In genomic region chr12:56222531-56222895, GRCh38 we compare ENCODE assay signal across 8 cellular contexts. TPM values are rescaled to one million over a fixed set of nuclear protein-coding genes. Genes with fewer than 3 reads are reported as not detected.
DNase-seq lines count a peak whose midpoint lies in the region; ATAC-seq and TF ChIP-seq lines count a peak whose summit lies in the region.

No MANE protein-coding gene starts in this region.

- no peak for TF ChIP-seq CTCF in CD4-positive, alpha-beta T cell (IDR thresholded peaks at IDR 0.05)
- TF ChIP-seq CTCF in NB4 (IDR thresholded peaks at IDR 0.05; ENCODE audit: low read depth, low read length) = no peak

- H3K27me3 Mint-ChIP-seq in CD4-positive, alpha-beta T cell = no peaks in the 10 kb centered on the region

- H3K36me3 Mint-ChIP-seq in CD4-positive, alpha-beta T cell (ENCODE audit: low read depth) = peaks cover 21% of the 10 kb centered on the region

- DNase-seq in CD4-positive, alpha-beta T cell = no peak
- no peak for DNase-seq in NB4 (ENCODE audit: low read depth)
- no peak for DNase-seq in T1000 (lab: John Stamatoyannopoulos, UW)
- DNase-seq in NCI-H2107 treated with DMSO at 0.1 percent for 48 hours (lab: John Stamatoyannopoulos, UW; ENCODE audit: unreplicated experiment) = no peak
- DNase-seq in COLO829 (ENCODE audit: low spot score) = no peak

- no peak for ATAC-seq in CD4-positive, alpha-beta T cell (ENCODE audit: poor library complexity)
- ATAC-seq in HG02678 (IDR thresholded peaks at IDR 0.05; ENCODE audit: unreplicated experiment) = no peak

- H3K4me1 ChIP-seq in ectodermal cell (ENCODE audit: control insufficient read depth, insufficient read depth, low read length) (peaks cover 4% of the 10 kb centered on the region), neuron (ENCODE audit: insufficient read depth, low read length) (peaks cover 26% of the 10 kb centered on the region)

- POLR2A ChIA-PET in CD4-positive, alpha-beta T cell (lab: Charles Lee) = interaction anchor here (0.6 to 4.1 kb wide), 30 partner anchors 16 to 478 kb away, joined by 3 to 62 read pairs (median 6); partner anchors contain the start of genes ANKRD52, CNPY2, COQ10A and DNAJC14

- H3K4me1 Mint-ChIP-seq in CD4-positive, alpha-beta T cell (ENCODE audit: low read depth) = peaks cover 48% of the 10 kb centered on the region

- 90 to 91% methylated on average over 4 of the region's 4 CpGs for WGBS in ectodermal cell, 2 experiments

- H3K36me3 ChIP-seq in ectodermal cell (ENCODE audit: control insufficient read depth, insufficient read depth, low read length) (no peaks in the 10 kb centered on the region), neuron (ENCODE audit: insufficient read depth, low read length) (peaks cover 7% of the 10 kb centered on the region)

- no peaks in the 10 kb centered on the region for H3K9me3 ChIP-seq in CD4-positive, alpha-beta T cell (ENCODE audit: control insufficient read depth, low read length)
- H3K9me3 ChIP-seq in ectodermal cell (ENCODE audit: control insufficient read depth, low read length) (no peaks in the 10 kb centered on the region), neuron (ENCODE audit: low read length) (peaks cover under 1% of the 10 kb centered on the region)

- no peaks in the 10 kb centered on the region for H3K27me3 ChIP-seq in CD4-positive, alpha-beta T cell (ENCODE audit: control insufficient read depth, insufficient read depth, low read length)
- H3K27me3 ChIP-seq in ectodermal cell (ENCODE audit: control insufficient read depth, insufficient read depth, low read length, poor library complexity, severe bottlenecking) = no peaks in the 10 kb centered on the region
- H3K27me3 ChIP-seq in neuron (ENCODE audit: insufficient read depth, low read length) = no peaks in the 10 kb centered on the region

- CTCF ChIA-PET in CD4-positive, alpha-beta T cell (lab: Charles Lee) = interaction anchor here (0.7 to 4.8 kb wide), 10 partner anchors 17 to 175 kb away, joined by 3 to 31 read pairs (median 8); partner anchors contain the start of genes ANKRD52, COQ10A, SMARCC2 and ZC3H10

- no peaks in the 10 kb centered on the region for H3K9me3 Mint-ChIP-seq in CD4-positive, alpha-beta T cell

- H3K27ac ChIP-seq in CD4-positive, alpha-beta T cell (ENCODE audit: low read depth, low read length) = peak overlapping the region; percentile 98
- peak overlapping the region; percentile 79 for H3K27ac ChIP-seq in ectodermal cell (ENCODE audit: insufficient read depth, low read depth, low read length, poor library complexity, severe bottlenecking)

- H3K4me3 ChIP-seq in NB4 (ENCODE audit: low read depth, low read length) (peak overlapping the region; percentile 85), ectodermal cell (ENCODE audit: insufficient read depth, low read depth, low read length) (peak overlapping the region; percentile 81), neuron (ENCODE audit: low read length) (peak overlapping the region; percentile 76)

- intact Hi-C loops in CD4-positive, alpha-beta T cell (cut with DNase I, micrococcal nuclease) = loop anchor here (5.0 to 10.0 kb wide), 2 partner anchors 35 to 178 kb away; partner anchors contain the start of genes ANKRD52 (in 1 of the 2) and RPS26 (in 1 of the 2)

- H2AFZ ChIP-seq in neuron (ENCODE audit: low read depth, low read length) = peak overlapping the region; percentile 52

- H3K27ac Mint-ChIP-seq in CD4-positive, alpha-beta T cell = peak overlapping the region; percentile 100

- TF ChIP-seq POLR2A in NB4 (IDR thresholded peaks at IDR 0.05; ENCODE audit: extremely low read depth, insufficient read length) = no peak

- H3K4me3 Mint-ChIP-seq in CD4-positive, alpha-beta T cell = peak overlapping the region; percentile 98

RNA-seq across cellular contexts. Expression of gene RNF41, which starts 0.8 kb away (rescaled TPM):
- 10 to 100 TPM; 28.0 to 32.4 TPM for total RNA-seq in CD4-positive, alpha-beta T cell
- polyA plus RNA-seq in ectodermal cell (2013, experiment 1 of 4) = 44.9 TPM
- 52.1 TPM for polyA plus RNA-seq in ectodermal cell (2013, experiment 2 of 4)
- 42.8 TPM for polyA plus RNA-seq in ectodermal cell (2013, experiment 3 of 4)
- polyA plus RNA-seq in ectodermal cell (2013, experiment 4 of 4) = 44.9 TPM

RNA-seq across cellular contexts. Expression of gene NABP2, which starts 1.6 kb away (rescaled TPM):
- 1 to 10 TPM; 7.6 to 9.1 TPM for total RNA-seq in CD4-positive, alpha-beta T cell
- polyA plus RNA-seq in ectodermal cell (2013, experiment 1 of 4) = 52.9 TPM
- polyA plus RNA-seq in ectodermal cell (2013, experiment 2 of 4) = 45.3 TPM
- polyA plus RNA-seq in ectodermal cell (2013, experiment 3 of 4) = 41.9 TPM
- polyA plus RNA-seq in ectodermal cell (2013, experiment 4 of 4) = 45.6 TPM

RNA-seq across cellular contexts. Expression of gene SLC39A5, which starts 7.3 kb away (rescaled TPM):
- under 1 TPM in 1 of 2 experiments, not detected in 1; 0.33 TPM for total RNA-seq in CD4-positive, alpha-beta T cell
- not detected for polyA plus RNA-seq in ectodermal cell (2013, experiment 1 of 4)
- 0.36 TPM for polyA plus RNA-seq in ectodermal cell (2013, experiment 2 of 4)
- 0.64 TPM for polyA plus RNA-seq in ectodermal cell (2013, experiment 3 of 4)
- 0.53 TPM for polyA plus RNA-seq in ectodermal cell (2013, experiment 4 of 4)

RNA-seq across cellular contexts. Expression of gene SMARCC2, which starts 33.2 kb away (rescaled TPM):
- 100 to 1,000 TPM; 104 to 109 TPM for total RNA-seq in CD4-positive, alpha-beta T cell
- 133 TPM for polyA plus RNA-seq in ectodermal cell (2013, experiment 1 of 4)
- 140 TPM for polyA plus RNA-seq in ectodermal cell (2013, experiment 2 of 4)
- polyA plus RNA-seq in ectodermal cell (2013, experiment 3 of 4) = 112 TPM
- 120 TPM for polyA plus RNA-seq in ectodermal cell (2013, experiment 4 of 4)

RNA-seq across cellular contexts. Expression of gene ANKRD52, which starts 35.7 kb away (rescaled TPM):
- total RNA-seq in CD4-positive, alpha-beta T cell = 10 to 100 TPM; 23.9 to 30.8 TPM
- 31.7 TPM for polyA plus RNA-seq in ectodermal cell (2013, experiment 1 of 4)
- polyA plus RNA-seq in ectodermal cell (2013, experiment 2 of 4) = 29.3 TPM
- polyA plus RNA-seq in ectodermal cell (2013, experiment 3 of 4) = 21.5 TPM
- polyA plus RNA-seq in ectodermal cell (2013, experiment 4 of 4) = 23.9 TPM
